In the genomic region with DNA sequence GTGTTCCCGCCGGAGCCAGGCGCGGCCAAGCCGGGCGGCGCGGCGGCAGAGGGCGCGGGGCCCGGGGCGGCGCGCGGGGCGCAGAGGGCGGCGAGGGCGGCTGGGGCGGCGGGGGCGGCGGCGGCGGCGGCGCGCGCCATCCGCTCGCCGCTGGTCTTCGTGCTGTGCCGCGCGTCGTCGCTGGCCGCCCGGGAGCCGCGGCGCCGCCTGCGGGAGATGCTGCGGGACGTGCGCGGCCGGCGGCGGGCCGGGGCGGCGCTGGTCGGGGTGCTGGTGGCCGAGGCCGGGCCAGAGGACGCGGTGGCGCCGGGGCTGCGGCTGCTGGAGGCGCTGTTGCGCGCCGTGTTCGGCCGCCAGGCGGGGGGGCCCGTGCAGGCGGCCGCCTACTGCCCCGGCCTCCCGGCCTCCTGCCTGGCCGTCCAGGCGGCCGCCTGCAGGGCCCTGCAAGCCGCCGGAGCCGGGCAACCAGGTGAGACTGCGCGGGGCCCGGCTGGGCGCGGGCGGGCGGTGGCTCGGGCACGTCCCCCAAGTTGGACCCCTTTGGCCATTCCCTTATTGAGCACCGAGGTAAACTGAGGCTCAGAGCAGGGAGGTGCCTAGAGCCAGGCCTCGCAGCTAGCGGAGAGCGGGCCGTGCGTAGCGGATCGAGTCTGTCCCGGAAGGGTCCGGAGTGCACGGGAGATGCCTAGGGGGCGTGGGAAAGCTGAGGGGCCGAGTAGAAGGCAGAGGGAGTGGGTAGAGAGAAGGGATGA, we compare ENCODE assay signal across 8 cellular contexts. TPM values are rescaled to one million over a fixed set of nuclear protein-coding genes. Genes with fewer than 3 reads are reported as not detected.
DNase-seq lines count a peak whose midpoint lies in the region; TF ChIP-seq lines count a peak whose summit lies in the region.
"Had no signal": no experiment of that assay in that cellular context is flagged by ENCODE, and none has a peak within 500 bp of the region (broad histone marks: within the 10 kb centered on the region; RNA-seq: fewer than 3 reads in every experiment).

No MANE protein-coding gene starts in this region.

- H3K36me3 ChIP-seq in SJSA1 (no peaks in the 10 kb centered on the region), hepatocyte (replicated peaks; ENCODE audit: insufficient read depth, low read depth) (no peaks in the 10 kb centered on the region)

- H3K79me2 ChIP-seq in hepatocyte: peaks cover 40% of the 10 kb centered on the region

- in situ Hi-C loops in GM13976 (cut with MboI; ENCODE audit: low sequenced_read_pairs, unreplicated experiment): no loop called here

- H2AFZ ChIP-seq in hepatocyte: peak overlapping the region; percentile 60

- no peaks in the 10 kb centered on the region for H3K36me3 Mint-ChIP-seq in T-helper 2 cell treated with Interferon-gamma antibody and Interleukin-4, amounts not matched to agents 5 μg/mL and 100 μg/mL, for 36 hours (ENCODE audit: low read depth)

- peak; percentile 69 for DNase-seq in GM13976 (ENCODE audit: low spot score)
- DNase-seq in SJSA1 (ENCODE audit: low read depth in 1 of 2, low spot score in 2 of 2): no peak
- DNase-seq in hepatocyte (ENCODE audit: low spot score): peak; percentile 70
- DNase-seq in retina: peak; percentile 51
- DNase-seq in SHP77 treated with DMSO at 0.1 percent for 48 hours (lab: John Stamatoyannopoulos, UW): no peak
- no peak for DNase-seq in T-helper 2 cell treated with Interferon-gamma antibody and Interleukin-4, amounts not matched to agents 5 μg/mL and 100 μg/mL, for 36 hours (ENCODE audit: low spot score)
- DNase-seq in NCI-H1092 (lab: John Stamatoyannopoulos, UW): no peak

- no peak overlapping the region for H3K4me3 Mint-ChIP-seq in T-helper 2 cell treated with Interferon-gamma antibody and Interleukin-4, amounts not matched to agents 5 μg/mL and 100 μg/mL, for 36 hours

- H3K27ac Mint-ChIP-seq in T-helper 2 cell treated with Interferon-gamma antibody and Interleukin-4, amounts not matched to agents 5 μg/mL and 100 μg/mL, for 36 hours: no peak overlapping the region

- H3K4me2 ChIP-seq in hepatocyte: peak overlapping the region; percentile 83

- H3K4me3 ChIP-seq in SJSA1 (peak overlapping the region; percentile 27), hepatocyte (peak overlapping the region; percentile 58)

- peaks cover 68% of the 10 kb centered on the region for H3K27me3 ChIP-seq in SJSA1 (replicated peaks)
- H3K27me3 ChIP-seq in hepatocyte: peaks cover 6% of the 10 kb centered on the region

- H3K9me3 ChIP-seq in SJSA1 (replicated peaks): no peaks in the 10 kb centered on the region
- H3K9me3 ChIP-seq in hepatocyte (ENCODE audit: low read depth): no peaks in the 10 kb centered on the region

- WGBS in hepatocyte (ENCODE audit: low lambda C conversion rate, missing lambda C conversion rate): 3% methylated on average over 32 of the region's 104 CpGs

- peaks cover 2% of the 10 kb centered on the region for H3K4me1 Mint-ChIP-seq in T-helper 2 cell treated with Interferon-gamma antibody and Interleukin-4, amounts not matched to agents 5 μg/mL and 100 μg/mL, for 36 hours (ENCODE audit: low read depth)

- TF ChIP-seq CTCF in GM13976 (IDR thresholded peaks at IDR 0.05; ENCODE audit: borderline replicate concordance, control extremely low read depth, extremely low read depth, insufficient read depth, missing control alignments) (peak; percentile 21), hepatocyte (IDR thresholded peaks at IDR 0.05; ENCODE audit: poor library complexity) (no peak)

- no peaks in the 10 kb centered on the region for H3K9me3 Mint-ChIP-seq in T-helper 2 cell treated with Interferon-gamma antibody and Interleukin-4, amounts not matched to agents 5 μg/mL and 100 μg/mL, for 36 hours

- H3K27ac ChIP-seq in SJSA1 (no peak overlapping the region), hepatocyte (peak overlapping the region; percentile 62)

- no peaks in the 10 kb centered on the region for H3K9me2 ChIP-seq in hepatocyte (replicated peaks; ENCODE audit: insufficient read depth)

- H3K27me3 Mint-ChIP-seq in T-helper 2 cell treated with Interferon-gamma antibody and Interleukin-4, amounts not matched to agents 5 μg/mL and 100 μg/mL, for 36 hours (ENCODE audit: low read depth): peaks cover 82% of the 10 kb centered on the region

- H3K4me1 ChIP-seq in SJSA1 (replicated peaks) (peaks cover 8% of the 10 kb centered on the region), hepatocyte (ENCODE audit: insufficient read depth) (peaks cover 25% of the 10 kb centered on the region)

- H4K20me1 ChIP-seq in hepatocyte (ENCODE audit: insufficient read depth, poor library complexity, severe bottlenecking): peaks cover 7% of the 10 kb centered on the region

RNA-seq across cellular contexts. Expression of gene C2orf72, which starts 0.6 kb away (rescaled TPM):
- 0.41 TPM in 1 of 2 replicates, not detected in the other for total RNA-seq in SJSA1 (2014; rRNA removed; shearing (Covaris generic))
- total RNA-seq in hepatocyte: 108 and 112 TPM in 2 replicates
- 64.1 and 86.9 TPM in 2 replicates for polyA plus RNA-seq in hepatocyte

RNA-seq across cellular contexts. Expression of gene PSMD1, which starts 18.8 kb away (rescaled TPM):
- 158 and 164 TPM in 2 replicates for total RNA-seq in SJSA1 (2014; rRNA removed; shearing (Covaris generic))
- total RNA-seq in hepatocyte: 92.9 and 93.6 TPM in 2 replicates
- polyA plus RNA-seq in hepatocyte: 96.3 and 106 TPM in 2 replicates

RNA-seq across cellular contexts. Expression of gene SPATA3, which starts 42.0 kb away (rescaled TPM):
- not detected in 2 replicates for total RNA-seq in SJSA1 (2014; rRNA removed; shearing (Covaris generic))
- total RNA-seq in hepatocyte: not detected in 2 replicates
- polyA plus RNA-seq in hepatocyte: not detected in 2 replicates
- total RNA-seq: RPMI7951 had no signal

Comparison
In these comparisons a context has a peak if more than half of its experiments do, and no peak if none do; other contexts are left out.
1. DNase-seq: peak in GM13976 (single experiment), hepatocyte (single experiment) and retina (single experiment); none in SJSA1 (0 of 2), SHP77 treated with DMSO at 0.1 percent for 48 hours (single experiment), T-helper 2 cell treated with Interferon-gamma antibody and Interleukin-4, amounts not matched to agents 5 μg/mL and 100 μg/mL, for 36 hours (single experiment) and NCI-H1092 (single experiment).
2. RNA of gene C2orf72, which starts 0.6 kb away (total RNA-seq): 108 to 112 TPM in hepatocyte; 0.41 TPM in SJSA1; every median in the first group is over 10 times any median in the second.